In genomic region chr3:175108613-175109151, GRCh38 we compare ENCODE assay signal across 22 cellular contexts.
"Had no signal": no experiment of that assay in that cellular context is flagged by ENCODE, and none has a peak within 500 bp of the region (broad histone marks: within the 10 kb centered on the region; RNA-seq: fewer than 3 reads in every experiment).

No MANE protein-coding gene starts in this region.

- H3K4me1 ChIP-seq: left lung, lower lobe of right lung, neural progenitor cell, spleen, testis, tibial nerve, upper lobe of right lung, vagina had no signal

- H3K9ac ChIP-seq: neural progenitor cell had no signal

- H3K27ac ChIP-seq: coronary artery, left lung, lower lobe of right lung, neural progenitor cell, pancreas, spleen, testis, tibial nerve, upper lobe of right lung, vagina had no signal

- DNase-seq: effector CD4-positive, alpha-beta T cell; endodermal cell; erythroblast; foreskin melanocyte; head of caudate nucleus; hippocampal formation; islet precursor cell; left lung; lower lobe of right lung; nucleus accumbens; pancreas; right cardiac atrium; spleen; stimulated activated CD4-positive, alpha-beta T cell treated with anti-CD3 and anti-CD28 coated beads, Interleukin-15, amount 100 ng/mL, for 24 hours; stimulated activated CD4-positive, alpha-beta T cell treated with anti-CD3 and anti-CD28 coated beads, Interleukin-1b, Interleukin-23, amount 100 ng/mL, for 48 hours; stimulated activated CD4-positive, alpha-beta T cell treated with anti-CD3 and anti-CD28 coated beads, Interleukin-4, amount 100 ng/mL, for 24 hours; testis; upper lobe of right lung had no signal

- H3K9me3 ChIP-seq: left lung, lower lobe of right lung, pancreas, spleen, testis, tibial nerve, upper lobe of right lung, vagina had no signal

- H3K36me3 ChIP-seq: left lung, lower lobe of right lung, neural progenitor cell, pancreas, spleen, tibial nerve, upper lobe of right lung, vagina had no signal

- H3K27me3 ChIP-seq: left lung, neural progenitor cell, pancreas, spleen, testis, tibial nerve, upper lobe of right lung, vagina had no signal

- H3K4me3 ChIP-seq: coronary artery, left lung, lower lobe of right lung, neural progenitor cell, pancreas, spleen, testis, tibial nerve, upper lobe of right lung, vagina had no signal

- H3K4me2 ChIP-seq: neural progenitor cell had no signal
